31 cellular contexts compared by ENCODE assay signal in genomic region chr5:175555168-175555745, GRCh38.
"Had no signal": no experiment of that assay in that cellular context is flagged by ENCODE, and none has a peak within 500 bp of the region (broad histone marks: within the 10 kb centered on the region; RNA-seq: fewer than 3 reads in every experiment).

No MANE protein-coding gene starts in this region.

- ATAC-seq: left cardiac atrium; left ventricle myocardium superior; mucosa of descending colon; natural killer cell treated with Interleukin-12 subunit alpha and Interleukin-12 subunit beta and Interleukin-15 and Interleukin-18, amount 100 ng/mL, for 72 hours; sciatic nerve; stimulated activated naive CD8-positive, alpha-beta T cell treated with anti-CD3 and anti-CD28 coated beads, Interleukin-15, amount 100 ng/mL, for 72 hours had no signal

- H3K27ac Mint-ChIP-seq: activated CD4-positive, alpha-beta memory T cell treated with anti-CD3 and anti-CD28 coated beads for 36 hours; activated naive CD4-positive, alpha-beta T cell treated with anti-CD3 and anti-CD28 coated beads for 36 hours; activated naive CD8-positive, alpha-beta T cell treated with anti-CD3 and anti-CD28 coated beads, Interleukin-2, amount 10 ng/mL, durations not matched to agents 7 days and 5 days; activated T-helper 1 cell treated with anti-CD3 and anti-CD28 coated beads, Interleukin-12 subunit alpha, Interleukin-12 subunit beta, Interleukin-2, Interleukin-4 antibody, amounts not matched to agents 30 ng/mL and 10 ng/mL and 1 ng/mL, durations not matched to agents 14 hours and 24 hours and 36 hours; natural killer cell treated with Interleukin-12 subunit alpha and Interleukin-12 subunit beta and Interleukin-15 and Interleukin-18, amount 100 ng/mL, for 72 hours; stimulated activated naive CD8-positive, alpha-beta T cell treated with anti-CD3 and anti-CD28 coated beads, Interleukin-15, amount 100 ng/mL, for 72 hours; type B pancreatic cell had no signal

- H3K27ac ChIP-seq: epithelial cell of prostate, esophagus squamous epithelium, prostate gland, uterus had no signal

- H3K27me3 ChIP-seq: uterus had no signal

- FAIRE-seq: endometrium, keratinocyte had no signal

- DNase-seq: activated CD4-positive, alpha-beta memory T cell treated with anti-CD3 and anti-CD28 coated beads for 36 hours; activated CD4-positive, alpha-beta T cell treated with anti-CD3 and anti-CD28 coated beads for 4 hours; activated CD8-positive, alpha-beta memory T cell treated with anti-CD3 and anti-CD28 coated beads, Interleukin-2, amount 50 U/mL, for 4 hours; activated effector memory CD4-positive, alpha-beta T cell treated with anti-CD3 and anti-CD28 coated beads, Interleukin-2, amount 50 U/mL, for 16 hours; activated naive CD4-positive, alpha-beta T cell treated with anti-CD3 and anti-CD28 coated beads for 36 hours; activated naive CD8-positive, alpha-beta T cell treated with anti-CD3 and anti-CD28 coated beads, Interleukin-2, amount 10 ng/mL, durations not matched to agents 7 days and 5 days; activated T-cell treated with anti-CD3 and anti-CD28 coated beads, Interleukin-2, amount 50 U/mL, for 1 hour; amniotic stem cell; central memory CD4-positive, alpha-beta T cell; dermis blood vessel endothelial cell; effector CD4-positive, alpha-beta T cell; esophagus squamous epithelium; foreskin melanocyte; left cardiac atrium; left ventricle myocardium superior; mucosa of descending colon; retina; stimulated activated CD4-positive, alpha-beta T cell treated with anti-CD3 and anti-CD28 coated beads, Interleukin-12 subunit alpha, Interleukin-12 subunit beta, amount 100 ng/mL, for 4 hours; stimulated activated CD4-positive, alpha-beta T cell treated with anti-CD3 and anti-CD28 coated beads, Interleukin-4, amount 100 ng/mL, for 1 hour; stimulated activated naive CD8-positive, alpha-beta T cell treated with anti-CD3 and anti-CD28 coated beads, Interleukin-15, amount 100 ng/mL, for 72 hours; substantia nigra; uterus had no signal

- H3K36me3 ChIP-seq: esophagus squamous epithelium, prostate gland, uterus had no signal

- H3K9me3 ChIP-seq: esophagus squamous epithelium, mucosa of descending colon, prostate gland, uterus had no signal

- H3K4me1 ChIP-seq: esophagus squamous epithelium, prostate gland, uterus had no signal

- H3K36me3 Mint-ChIP-seq: activated CD4-positive, alpha-beta memory T cell treated with anti-CD3 and anti-CD28 coated beads for 36 hours; activated naive CD8-positive, alpha-beta T cell treated with anti-CD3 and anti-CD28 coated beads, Interleukin-2, amount 10 ng/mL, durations not matched to agents 7 days and 5 days; natural killer cell treated with Interleukin-12 subunit alpha and Interleukin-12 subunit beta and Interleukin-15 and Interleukin-18, amount 100 ng/mL, for 72 hours; type B pancreatic cell had no signal

- H3K4me3 Mint-ChIP-seq: activated CD4-positive, alpha-beta memory T cell treated with anti-CD3 and anti-CD28 coated beads for 36 hours; activated naive CD4-positive, alpha-beta T cell treated with anti-CD3 and anti-CD28 coated beads for 36 hours; activated naive CD8-positive, alpha-beta T cell treated with anti-CD3 and anti-CD28 coated beads, Interleukin-2, amount 10 ng/mL, durations not matched to agents 7 days and 5 days; activated T-helper 1 cell treated with anti-CD3 and anti-CD28 coated beads, Interleukin-12 subunit alpha, Interleukin-12 subunit beta, Interleukin-2, Interleukin-4 antibody, amounts not matched to agents 30 ng/mL and 10 ng/mL and 1 ng/mL, durations not matched to agents 14 hours and 24 hours and 36 hours; natural killer cell treated with Interleukin-12 subunit alpha and Interleukin-12 subunit beta and Interleukin-15 and Interleukin-18, amount 100 ng/mL, for 72 hours; stimulated activated naive CD8-positive, alpha-beta T cell treated with anti-CD3 and anti-CD28 coated beads, Interleukin-15, amount 100 ng/mL, for 72 hours; type B pancreatic cell had no signal

- H3K4me3 ChIP-seq: esophagus squamous epithelium, mucosa of descending colon, prostate gland, skin epidermis, uterus had no signal

- H3K9me3 Mint-ChIP-seq: activated CD4-positive, alpha-beta memory T cell treated with anti-CD3 and anti-CD28 coated beads for 36 hours; activated naive CD4-positive, alpha-beta T cell treated with anti-CD3 and anti-CD28 coated beads for 36 hours; activated naive CD8-positive, alpha-beta T cell treated with anti-CD3 and anti-CD28 coated beads, Interleukin-2, amount 10 ng/mL, durations not matched to agents 7 days and 5 days; activated T-helper 1 cell treated with anti-CD3 and anti-CD28 coated beads, Interleukin-12 subunit alpha, Interleukin-12 subunit beta, Interleukin-2, Interleukin-4 antibody, amounts not matched to agents 30 ng/mL and 10 ng/mL and 1 ng/mL, durations not matched to agents 14 hours and 24 hours and 36 hours; natural killer cell treated with Interleukin-12 subunit alpha and Interleukin-12 subunit beta and Interleukin-15 and Interleukin-18, amount 100 ng/mL, for 72 hours; stimulated activated naive CD8-positive, alpha-beta T cell treated with anti-CD3 and anti-CD28 coated beads, Interleukin-15, amount 100 ng/mL, for 72 hours had no signal
